Comparison of ENCODE assay signal across 1 cellular context in the genomic region with DNA sequence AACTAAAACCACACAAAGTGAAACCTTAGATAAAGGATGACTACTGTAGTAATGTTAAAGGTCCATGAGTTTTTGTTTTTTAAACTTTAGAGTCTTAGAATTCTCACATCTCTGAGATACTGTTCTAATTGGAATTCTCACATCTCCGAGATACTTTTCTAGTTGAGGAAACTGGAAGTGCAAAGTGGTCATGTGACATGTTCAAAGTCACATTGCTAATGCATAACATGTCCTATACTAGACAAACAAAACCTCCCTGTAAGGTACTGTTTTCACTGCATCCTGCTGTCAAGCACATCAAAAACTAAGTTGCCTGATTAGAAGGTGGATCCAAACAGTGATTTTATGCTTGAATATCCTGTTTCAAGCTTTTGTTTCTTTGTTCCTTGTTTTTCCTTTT.
TF ChIP-seq lines count a peak whose summit lies in the region.

No MANE protein-coding gene starts in this region.

TF ChIP-seq in GM12878, 131 proteins besides CTCF, POLR2A, EP300 and RAD21 (continued from another document):
- TF ChIP-seq E2F8 (IDR thresholded peaks at IDR 0.05; ENCODE audit: low read depth, partially characterized antibody): no peak
